In genomic region chr6:84445074-84445473, GRCh38 we compare ENCODE assay signal across 17 cellular contexts.
DNase-seq lines count a peak whose midpoint lies in the region; ATAC-seq, FAIRE-seq and TF ChIP-seq lines count a peak whose summit lies in the region.
"Had no signal": no experiment of that assay in that cellular context is flagged by ENCODE, and none has a peak within 500 bp of the region (broad histone marks: within the 10 kb centered on the region; RNA-seq: fewer than 3 reads in every experiment).

No MANE protein-coding gene starts in this region.

- H3K9ac ChIP-seq in GM12878 (ENCODE audit: control insufficient read depth, insufficient read depth, low read length) (no peak overlapping the region), GM23248 (no peak overlapping the region)

- DNase-seq in GM12878 (ENCODE audit: low read depth, low spot score) = no peak
- DNase-seq in fibroblast of gingiva (ENCODE audit: low read depth) = peak; percentile 4
- no peak for DNase-seq in sciatic nerve (ENCODE audit: low spot score)
- DNase-seq in HCEC 1CT = no peak
- no peak for DNase-seq in dermis blood vessel endothelial cell
- no peak for DNase-seq in GM23248
- DNase-seq: C1 segment of cervical spinal cord; Calu3; CD4-positive, alpha-beta memory T cell; COR-L47; DMS53; DMS79 treated with DMSO at 0.1 percent for 48 hours; GF-D8; GOT3 had no signal

- CTCF ChIA-PET in GM12878 (lab: Yijun Ruan, JAX) = interaction anchor here (0.5 to 3.6 kb wide), 11 partner anchors 10 to 346 kb away, joined by 3 to 18 read pairs (median 3); no protein-coding TSS in a partner anchor

- BruUV-seq in GM12878 (replicated peaks; lab: Mats Ljungman, UMichigan) = no TSS peak

- no peaks in the 10 kb centered on the region for H3K27me3 ChIP-seq in GM12878 (replicated peaks in 1 of 2; ENCODE audit: control insufficient read depth in 2 of 2, insufficient read depth in 2 of 2, low read length in 1 of 2)
- H3K27me3 ChIP-seq in GM23248 (replicated peaks; ENCODE audit: insufficient read depth) = no peaks in the 10 kb centered on the region; the same call in 1 of the 2 replicates

- H3F3A ChIP-seq in GM23248 (ENCODE audit: insufficient read depth) = no peaks in the 10 kb centered on the region

- H3K9me3 ChIP-seq in GM12878 (replicated peaks; ENCODE audit: control insufficient read depth, insufficient read depth, low read length) (no peaks in the 10 kb centered on the region), GM23248 (ENCODE audit: low read depth) (no peaks in the 10 kb centered on the region)
- H3K9me3 ChIP-seq: HAP-1 had no signal

- H2AFZ ChIP-seq in GM12878 (ENCODE audit: control insufficient read depth, low read depth, low read length) (no peak overlapping the region), GM23248 (no peak overlapping the region)

- H4K20me1 ChIP-seq in GM12878 (ENCODE audit: control insufficient read depth, insufficient read depth) (no peaks in the 10 kb centered on the region), GM23248 (ENCODE audit: insufficient read depth) (no peaks in the 10 kb centered on the region)

- POLR2A ChIA-PET in GM12878 (lab: Charles Lee) = no interaction called here

- H3K4me1 ChIP-seq in GM12878 (ENCODE audit: control insufficient read depth, insufficient read depth, low read length) (no peaks in the 10 kb centered on the region), GM23248 (ENCODE audit: insufficient read depth) (no peaks in the 10 kb centered on the region)
- H3K4me1 ChIP-seq: HAP-1 had no signal

- ATAC-seq in GM12878 (peak; percentile 20; the same call in 1 of the 3 replicates), sciatic nerve (peak; percentile 42)

- no peaks in the 10 kb centered on the region for H3K9me2 ChIP-seq in GM23248 (ENCODE audit: insufficient read depth)

- SMC1A ChIA-PET in GM12878 (lab: Charles Lee; ENCODE audit: uncharacterized antibody, unreplicated experiment) = interaction anchor here (0.7 to 3.4 kb wide), 10 partner anchors 12 to 224 kb away, joined by 3 to 17 read pairs (median 4); no protein-coding TSS in a partner anchor

- no peaks in the 10 kb centered on the region for H3K36me3 ChIP-seq in GM12878 (ENCODE audit: control insufficient read depth in 2 of 2, insufficient read depth in 2 of 2, low read length in 1 of 2)
- no peaks in the 10 kb centered on the region for H3K36me3 ChIP-seq in GM23248 (ENCODE audit: low read depth)
- H3K36me3 ChIP-seq: HAP-1 had no signal

- no peak overlapping the region for H3K4me2 ChIP-seq in GM12878 (ENCODE audit: control insufficient read depth, insufficient read depth)
- H3K4me2 ChIP-seq in GM23248 (ENCODE audit: unreplicated experiment) = no peak overlapping the region

- intact Hi-C loops in GM12878 (cut with micrococcal nuclease; ENCODE audit: unreplicated experiment) (no loop called here), sciatic nerve (cut with DNase I) (no loop called here)

- H3K79me2 ChIP-seq in GM12878 (ENCODE audit: control insufficient read depth, insufficient read depth, low read length) (no peaks in the 10 kb centered on the region), GM23248 (ENCODE audit: insufficient read depth) (no peaks in the 10 kb centered on the region)

- no peak overlapping the region for H3K27ac ChIP-seq in GM12878 (ENCODE audit: control insufficient read depth, insufficient read depth)
- H3K27ac ChIP-seq in GM23248 = no peak overlapping the region

- no peak for TF ChIP-seq RAD21 in GM12878 (IDR thresholded peaks at IDR 0.05; ENCODE audit: insufficient read depth, low read depth, low read length)

- in situ Hi-C loops in GM12878 (cut with MboI) = no loop called here
- in situ Hi-C loops in GM23248 (cut with MboI) = no loop called here

- RAD21 ChIA-PET in GM12878 (lab: Charles Lee; ENCODE audit: unreplicated experiment) = no interaction called here

- FAIRE-seq in GM12878 (lab: Jason Lieb, UNC) = no peak
- FAIRE-seq: GM19239, H54 had no signal

- no peak for TF ChIP-seq POLR2A in GM12878 (IDR thresholded peaks at IDR 0.05; ENCODE audit: low read depth, low read length)

- no peak for TF ChIP-seq CTCF in GM12878 (IDR thresholded peaks at IDR 0.05 in 2 of 3, conservative IDR thresholded peaks at IDR 0.05 in 1 of 3; ENCODE audit: control insufficient read depth in 2 of 3, extremely low read depth in 1 of 3, insufficient read depth in 1 of 3, low read depth in 3 of 3, low read length in 3 of 3)

- no peak for TF ChIP-seq EP300 in GM12878 (IDR thresholded peaks at IDR 0.05; ENCODE audit: borderline replicate concordance in 1 of 2, control insufficient read depth in 1 of 2, low read depth in 2 of 2, low read length in 2 of 2)

- H3K4me3 ChIP-seq in GM12878 (no peak overlapping the region), GM23248 (no peak overlapping the region)
- H3K4me3 ChIP-seq: HAP-1 had no signal

TF ChIP-seq in GM12878, 131 proteins besides CTCF, POLR2A, EP300 and RAD21:
- TF ChIP-seq ATF7 (IDR thresholded peaks at IDR 0.05; ENCODE audit: low read depth) (no peak), BCL11A (IDR thresholded peaks at IDR 0.05; ENCODE audit: low read depth, low read length) (no peak), RCOR1 (conservative IDR thresholded peaks at IDR 0.05; ENCODE audit: low read depth, low read length) (no peak), CHD2 (IDR thresholded peaks at IDR 0.05; ENCODE audit: borderline replicate concordance, low read depth, low read length) (no peak), PAX5 (IDR thresholded peaks at IDR 0.05; ENCODE audit: borderline replicate concordance, low read depth, low read length) (no peak), NFXL1 (IDR thresholded peaks at IDR 0.05; ENCODE audit: borderline replicate concordance) (no peak), FOS (IDR thresholded peaks at IDR 0.05; ENCODE audit: borderline replicate concordance, extremely low read depth, insufficient read length) (no peak), RFX5 (IDR thresholded peaks at IDR 0.05; ENCODE audit: low read depth, low read length) (no peak)
TF ChIP-seq in GM12878: peak in this region for 0.
